In genomic region chr9:123544007-123544827, GRCh38 we compare ENCODE assay signal across 9 cellular contexts.
DNase-seq lines count a peak whose midpoint lies in the region; ATAC-seq and TF ChIP-seq lines count a peak whose summit lies in the region.
"Had no signal": no experiment of that assay in that cellular context is flagged by ENCODE, and none has a peak within 500 bp of the region (broad histone marks: within the 10 kb centered on the region; RNA-seq: fewer than 3 reads in every experiment).

No MANE protein-coding gene starts in this region.

- no peak overlapping the region for H3K4me3 Mint-ChIP-seq in mesothelial cell of epicardium

- no peaks in the 10 kb centered on the region for H3K4me1 Mint-ChIP-seq in mesothelial cell of epicardium

- H3K4me3 ChIP-seq in H7 (ENCODE audit: insufficient read depth, low read depth, low read length) (no peak overlapping the region), NT2/D1 (ENCODE audit: insufficient read length, low read depth) (no peak overlapping the region)
- H3K4me3 ChIP-seq: SJSA1 had no signal

- no peak overlapping the region for H3K27ac Mint-ChIP-seq in mesothelial cell of epicardium

- no peaks in the 10 kb centered on the region for H3K9me3 Mint-ChIP-seq in mesothelial cell of epicardium

- H3K9ac ChIP-seq in NT2/D1 (ENCODE audit: insufficient read length, low read depth): no peak overlapping the region

- no peaks in the 10 kb centered on the region for H3K9me3 ChIP-seq in NT2/D1 (ENCODE audit: insufficient read depth, low read length)
- H3K9me3 ChIP-seq: SJSA1 had no signal

- peaks cover 3% of the 10 kb centered on the region for H3K36me3 Mint-ChIP-seq in mesothelial cell of epicardium

- peaks cover 10% of the 10 kb centered on the region for H3K27me3 Mint-ChIP-seq in mesothelial cell of epicardium (ENCODE audit: low read depth)

- no peaks in the 10 kb centered on the region for H3K27me3 ChIP-seq in H7 (ENCODE audit: control insufficient read depth, insufficient read depth, low read length)
- H3K27me3 ChIP-seq in NT2/D1 (ENCODE audit: insufficient read depth, insufficient read length): no peaks in the 10 kb centered on the region
- H3K27me3 ChIP-seq: SJSA1 had no signal

- peak; percentile 76 for TF ChIP-seq CTCF in mesothelial cell of epicardium (IDR thresholded peaks at IDR 0.05; ENCODE audit: unreplicated experiment)

- no peak for ATAC-seq in HG03457 (IDR thresholded peaks at IDR 0.05; ENCODE audit: unreplicated experiment)
- ATAC-seq in GM21576 (IDR thresholded peaks at IDR 0.05; ENCODE audit: unreplicated experiment): no peak

- DNase-seq in COLO668 (lab: John Stamatoyannopoulos, UW; ENCODE audit: unreplicated experiment): peak; percentile 11
- peak; percentile 58 for DNase-seq in H7
- DNase-seq in NT2/D1 (ENCODE audit: low read depth, low spot score): peak; percentile 18
- DNase-seq in dermis microvascular lymphatic vessel endothelial cell (ENCODE audit: low read depth in 2 of 2): peak; percentile 36 to 51
- DNase-seq in mesothelial cell of epicardium (ENCODE audit: low spot score in 2 of 2, unreplicated experiment in 2 of 2): no peak
- no peak for DNase-seq in occipital lobe (lab: John Stamatoyannopoulos, UW)

- no peaks in the 10 kb centered on the region for H3K4me1 ChIP-seq in NT2/D1 (ENCODE audit: insufficient read depth, insufficient read length)

- H3K36me3 ChIP-seq in H7 (replicated peaks; ENCODE audit: control insufficient read depth, insufficient read depth, low read length) (no peaks in the 10 kb centered on the region; the same call in 1 of the 2 replicates), NT2/D1 (ENCODE audit: insufficient read depth, insufficient read length, low read length) (no peaks in the 10 kb centered on the region)
- H3K36me3 ChIP-seq: SJSA1 had no signal

Comparison
In these comparisons a context has a peak if more than half of its experiments do, and no peak if none do; other contexts are left out.
1. DNase-seq: peak in COLO668 (single experiment), H7 (single experiment), NT2/D1 (single experiment) and dermis microvascular lymphatic vessel endothelial cell (2 of 2); none in mesothelial cell of epicardium (0 of 2) and occipital lobe (single experiment).